Comparison of ENCODE assay signal across 8 cellular contexts in genomic region chr2:33599943-33600192, GRCh38. TPM values are rescaled to one million over a fixed set of nuclear protein-coding genes. Genes with fewer than 3 reads are reported as not detected.
DNase-seq lines count a peak whose midpoint lies in the region; ATAC-seq, FAIRE-seq and TF ChIP-seq lines count a peak whose summit lies in the region.

No MANE protein-coding gene starts in this region.

- H3K4me1 Mint-ChIP-seq in activated CD4-positive, alpha-beta T cell treated with anti-CD3 and anti-CD28 coated beads, Interleukin-2, amount 10 ng/mL, durations not matched to agents 24 days and 14 days: peaks cover 29% of the 10 kb centered on the region

- no peak for FAIRE-seq in HTR-8/SVneo (lab: Jason Lieb, UNC)

- H3K27ac ChIP-seq in angular gyrus (ENCODE audit: low read depth, low read length) (peak overlapping the region; percentile 79), left lung (peak overlapping the region; percentile 75 to 81), testis (peak overlapping the region; percentile 57 to 79)

- peaks cover 2% of the 10 kb centered on the region for H3K27me3 Mint-ChIP-seq in activated CD4-positive, alpha-beta T cell treated with anti-CD3 and anti-CD28 coated beads, Interleukin-2, amount 10 ng/mL, durations not matched to agents 24 days and 14 days

- peak overlapping the region; percentile 98 for H3K4me3 Mint-ChIP-seq in activated CD4-positive, alpha-beta T cell treated with anti-CD3 and anti-CD28 coated beads, Interleukin-2, amount 10 ng/mL, durations not matched to agents 24 days and 14 days

- H3K36me3 ChIP-seq in left lung (peaks cover 0 to 5% of the 10 kb centered on the region in 2 donors), testis (ENCODE audit: low read depth, missing control alignments) (no peaks in the 10 kb centered on the region)

- no peak for TF ChIP-seq CTCF in left lung (IDR thresholded peaks at IDR 0.05)
- no peak for TF ChIP-seq CTCF in testis (IDR thresholded peaks at IDR 0.05)

- peak overlapping the region; percentile 99 for H3K27ac Mint-ChIP-seq in activated CD4-positive, alpha-beta T cell treated with anti-CD3 and anti-CD28 coated beads, Interleukin-2, amount 10 ng/mL, durations not matched to agents 24 days and 14 days

- no peaks in the 10 kb centered on the region for H3K27me3 ChIP-seq in left lung
- no peaks in the 10 kb centered on the region for H3K27me3 ChIP-seq in testis

- 4 to 7% methylated on average over 3 of the region's 3 CpGs for WGBS in testis, 2 donors

- no peaks in the 10 kb centered on the region for H3K9me3 Mint-ChIP-seq in activated CD4-positive, alpha-beta T cell treated with anti-CD3 and anti-CD28 coated beads, Interleukin-2, amount 10 ng/mL, durations not matched to agents 24 days and 14 days

- H3K36me3 Mint-ChIP-seq in activated CD4-positive, alpha-beta T cell treated with anti-CD3 and anti-CD28 coated beads, Interleukin-2, amount 10 ng/mL, durations not matched to agents 24 days and 14 days (ENCODE audit: low read depth): peaks cover 15% of the 10 kb centered on the region

- H3K4me3 ChIP-seq in left lung (peak overlapping the region; percentile 79 to 95), testis (peak overlapping the region; percentile 75 to 96)

- H3K9me3 ChIP-seq in left lung: no peaks in the 10 kb centered on the region
- H3K9me3 ChIP-seq in testis: no peaks in the 10 kb centered on the region

- no peak for TF ChIP-seq POLR2A in testis (IDR thresholded peaks at IDR 0.05)

- H3K4me1 ChIP-seq in left lung (peaks cover 12 to 21% of the 10 kb centered on the region in 2 donors), testis (peaks cover 12% of the 10 kb centered on the region)

- DNase-seq in activated CD4-positive, alpha-beta T cell treated with anti-CD3 and anti-CD28 coated beads, Interleukin-2, amount 10 ng/mL, durations not matched to agents 24 days and 14 days: no peak
- DNase-seq in activated CD4-positive, alpha-beta T cell treated with anti-CD3 and anti-CD28 coated beads for 4 hours: no peak
- DNase-seq in left lung (no peak), testis (no peak), HTR-8/SVneo (ENCODE audit: insufficient read length, low spot score) (no peak), NCI-H748 treated with DMSO at 0.1 percent for 48 hours (lab: John Stamatoyannopoulos, UW) (no peak), ecto neural progenitor cell (ENCODE audit: low spot score) (no peak)

- ATAC-seq in left lung: no peak

- intact Hi-C loops in activated CD4-positive, alpha-beta T cell treated with anti-CD3 and anti-CD28 coated beads, Interleukin-2, amount 10 ng/mL, durations not matched to agents 24 days and 14 days (cut with micrococcal nuclease): loop anchor here (1.0 to 5.0 kb wide), 7 partner anchors 17 to 1589 kb away; partner anchors contain the start of genes BIRC6, LTBP1, MEMO1 and RASGRP3
- intact Hi-C loops in left lung (cut with DNase I): no loop called here
- intact Hi-C loops in testis (cut with DNase I; ENCODE audit: low total_unique reads): no loop called here

RNA-seq across cellular contexts. Expression of gene FAM98A, which starts 0.8 kb away (rescaled TPM):
- total RNA-seq in activated CD4-positive, alpha-beta T cell treated with anti-CD3 and anti-CD28 coated beads, Interleukin-2, amount 10 ng/mL, durations not matched to agents 24 days and 14 days: 72.9 and 79.2 TPM in 2 replicates
- total RNA-seq in left lung (10 to 100 TPM; 47.6 to 51.4 TPM), testis (100 to 1,000 TPM; 133 to 231 TPM)
- polyA plus RNA-seq in testis (ENCODE audit: insufficient read depth, low read depth, low replicate concordance): 134 TPM
